7 cellular contexts compared by ENCODE assay signal in the genomic region with DNA sequence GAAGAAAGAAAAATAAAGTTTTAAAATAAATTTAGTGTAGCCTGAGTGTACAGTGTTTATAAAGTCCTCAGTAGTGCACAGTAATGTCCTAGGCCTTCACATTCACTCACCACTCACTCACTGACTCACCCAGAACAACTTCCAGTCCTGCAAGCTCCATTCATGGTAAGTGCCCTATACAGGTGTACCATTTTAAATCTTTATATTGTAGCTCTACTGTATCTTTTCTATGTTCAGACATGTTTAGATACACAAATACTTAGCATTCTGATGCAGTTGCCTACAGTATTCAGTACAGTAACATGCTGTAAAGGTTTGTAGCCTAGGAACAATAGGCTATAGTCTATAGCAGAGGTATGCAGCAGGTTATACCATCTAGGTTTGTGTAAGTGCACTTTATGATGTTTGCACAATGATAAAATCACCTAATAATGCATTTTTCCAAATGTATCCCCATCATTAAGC.
A peak's percentile ranks its signal among the peaks of the same experiment; 100 is the strongest.
DNase-seq lines count a peak whose midpoint lies in the region; ATAC-seq, FAIRE-seq and TF ChIP-seq lines count a peak whose summit lies in the region.
"Not testable (repeated sequence)": the region's sequence is repeated elsewhere in the genome, so short reads cannot be mapped to it uniquely, and the experiment has no call there.

No MANE protein-coding gene starts in this region.

- H3K36me3 ChIP-seq in IMR-90 (ENCODE audit: control insufficient read depth, insufficient read depth, low read length); bronchial epithelial cell (ENCODE audit: control insufficient read depth, insufficient read depth, low read length); skeletal muscle satellite cell (ENCODE audit: insufficient read depth, low read length): not testable (repeated sequence)
- peaks cover 82% of the 10 kb centered on the region for H3K36me3 ChIP-seq in RWPE2 (ENCODE audit: low read depth)

- H2AFZ ChIP-seq in IMR-90 (replicated peaks; ENCODE audit: low read length, poor library complexity) = not testable (repeated sequence)

- H3K56ac ChIP-seq in IMR-90 (ENCODE audit: extremely low read depth, insufficient read depth, low read length) = not testable (repeated sequence)

- H2BK120ac ChIP-seq in IMR-90 (ENCODE audit: low read depth, low read length) = peak overlapping the region; percentile 76; the same call in 1 of the 2 replicates

- peaks cover 27% of the 10 kb centered on the region for H3K9me1 ChIP-seq in IMR-90 (ENCODE audit: insufficient read depth, low read length)

- H3K14ac ChIP-seq in IMR-90 (replicated peaks; ENCODE audit: low read depth, low read length) = not testable (repeated sequence)

- not testable (repeated sequence) for H3K9me3 ChIP-seq in IMR-90 (ENCODE audit: control insufficient read depth, insufficient read depth, low read length); RWPE2 (ENCODE audit: severe bottlenecking); skeletal muscle satellite cell (replicated peaks; ENCODE audit: low read length)

- not testable (repeated sequence) for H3K79me1 ChIP-seq in IMR-90 (ENCODE audit: low read depth in 1 of 2, low read length in 2 of 2)

- FAIRE-seq in bronchial epithelial cell (lab: Jason Lieb, UNC) = not testable (repeated sequence)

- dilution Hi-C loops in IMR-90 (cut with HindIII; ENCODE audit: low sequenced_read_pairs, unreplicated experiment) = not testable (repeated sequence)

- H4K91ac ChIP-seq in IMR-90 (ENCODE audit: insufficient read depth, low read depth, low read length) = not testable (repeated sequence)

- H2BK20ac ChIP-seq in IMR-90 (ENCODE audit: low read depth, low read length) = 0 out of 2 replicates have a peak overlapping the region, but pooled peaks have one; percentile 43

- DNase-seq in ELR (ENCODE audit: low read depth) = peak; percentile 66
- peak; percentile 58 for DNase-seq in IMR-90
- not testable (repeated sequence) for DNase-seq in RWPE2 (ENCODE audit: low spot score)
- DNase-seq in amniotic epithelial cell (ENCODE audit: low read depth) = peak; percentile 35
- peak; percentile 91 for DNase-seq in bronchial epithelial cell (ENCODE audit: low read depth)
- peak; percentile 44 for DNase-seq in iris pigment epithelial cell (ENCODE audit: low read depth)

- not testable (repeated sequence) for H3K4me3 ChIP-seq in IMR-90 (ENCODE audit: insufficient read depth, low read depth, low read length); RWPE2 (ENCODE audit: severe bottlenecking); bronchial epithelial cell (ENCODE audit: low read depth, low read length); skeletal muscle satellite cell (ENCODE audit: low read length)

- not testable (repeated sequence) for H2BK5ac ChIP-seq in IMR-90 (ENCODE audit: low read depth, low read length, poor library complexity, severe bottlenecking)

- TF ChIP-seq RAD21 in IMR-90 (IDR thresholded peaks at IDR 0.05; ENCODE audit: low read length) = not testable (repeated sequence)

- H3K23ac ChIP-seq in IMR-90 (ENCODE audit: low read depth, low read length) = not testable (repeated sequence)

- intact Hi-C loops in IMR-90 (cut with micrococcal nuclease) = loop anchor here (2.0 to 5.0 kb wide), 2 partner anchors 47 to 74 kb away; partner anchors contain the start of gene BCAR3

- H3K27me3 ChIP-seq in IMR-90 (ENCODE audit: control insufficient read depth, insufficient read depth, low read length); RWPE2 (ENCODE audit: insufficient read depth, poor library complexity, severe bottlenecking); bronchial epithelial cell (ENCODE audit: control insufficient read depth, insufficient read depth, low read length); skeletal muscle satellite cell (ENCODE audit: control insufficient read depth, insufficient read depth, low read length): not testable (repeated sequence)

- not testable (repeated sequence) for H4K8ac ChIP-seq in IMR-90 (ENCODE audit: low read depth in 2 of 2, low read length in 2 of 2)

- ATAC-seq in IMR-90 (ENCODE audit: low read depth) = not testable (repeated sequence)
- ATAC-seq in RWPE2 (ENCODE audit: low read depth) = peak; percentile 58

- TF ChIP-seq CTCF in IMR-90 (conservative IDR thresholded peaks at IDR 0.05; ENCODE audit: low read depth, low read length); RWPE2 (IDR thresholded peaks at IDR 0.05; ENCODE audit: poor library complexity, severe bottlenecking); bronchial epithelial cell (IDR thresholded peaks at IDR 0.05; ENCODE audit: insufficient read depth, low read length, severe bottlenecking): not testable (repeated sequence)

- not testable (repeated sequence) for H3K18ac ChIP-seq in IMR-90 (ENCODE audit: low read depth, low read length)

- H3K27ac ChIP-seq in IMR-90 (ENCODE audit: insufficient read depth, low read length) = not testable (repeated sequence)
- H3K27ac ChIP-seq in RWPE2 (ENCODE audit: poor library complexity, severe bottlenecking) = peak overlapping the region; percentile 100

- peaks cover 29% of the 10 kb centered on the region for H3K4me1 ChIP-seq in IMR-90 (ENCODE audit: control insufficient read depth, insufficient read depth, low read length)
- H3K4me1 ChIP-seq in RWPE2 (ENCODE audit: insufficient read depth, poor library complexity, severe bottlenecking) = peaks cover 67% of the 10 kb centered on the region
- peaks cover 41% of the 10 kb centered on the region for H3K4me1 ChIP-seq in skeletal muscle satellite cell (ENCODE audit: control insufficient read depth, insufficient read depth, low read length)

- CTCF ChIA-PET in IMR-90 (lab: Yijun Ruan, JAX) = interaction anchor here (0.9 to 1.9 kb wide), 2 partner anchors 17 to 58 kb away, joined by 3 to 5 read pairs; no protein-coding TSS in a partner anchor

- BruUV-seq in IMR-90 (replicated peaks; lab: Mats Ljungman, UMichigan) = not testable (repeated sequence)

- not testable (repeated sequence) for H3K4ac ChIP-seq in IMR-90 (ENCODE audit: low read depth, low read length)

- H2AK9ac ChIP-seq in IMR-90 (replicated peaks; ENCODE audit: low read depth, low read length, poor library complexity) = not testable (repeated sequence)

- not testable (repeated sequence) for H4K5ac ChIP-seq in IMR-90 (ENCODE audit: low read depth, low read length)

- not testable (repeated sequence) for H2AK5ac ChIP-seq in IMR-90 (ENCODE audit: low read depth, low read length)

- H2BK15ac ChIP-seq in IMR-90 (ENCODE audit: low read depth, low read length) = not testable (repeated sequence)

- not testable (repeated sequence) for H3K9ac ChIP-seq in IMR-90 (ENCODE audit: low read depth, low read length)
- H3K9ac ChIP-seq in skeletal muscle satellite cell (ENCODE audit: low read depth, low read length) = peak overlapping the region; percentile 63

- in situ Hi-C loops in IMR-90 (cut with MboI; ENCODE audit: low sequenced_read_pairs) = not testable (repeated sequence)

- H4K20me1 ChIP-seq in IMR-90 (ENCODE audit: insufficient read depth, low read length) = not testable (repeated sequence)

- POLR2A ChIA-PET in IMR-90 (lab: Charles Lee; ENCODE audit: unreplicated experiment) = not testable (repeated sequence)

- not testable (repeated sequence) for TF ChIP-seq POLR2A in IMR-90 (IDR thresholded peaks at IDR 0.05; ENCODE audit: low read depth, low read length)

- not testable (repeated sequence) for H3K4me2 ChIP-seq in IMR-90 (ENCODE audit: low read depth, low read length); skeletal muscle satellite cell (ENCODE audit: low read length)

TF ChIP-seq in IMR-90, 13 proteins besides CTCF, POLR2A, EP300 and RAD21:
- TF ChIP-seq FOS (IDR thresholded peaks at IDR 0.05; ENCODE audit: low read depth, low read length) = 0 out of 2 replicates have a peak, but pooled peaks have one; percentile 22
